Comparison of ENCODE assay signal across 8 cellular contexts in genomic region chr5:143404416-143405062, GRCh38. TPM values are rescaled to one million over a fixed set of nuclear protein-coding genes. Genes with fewer than 3 reads are reported as not detected.
DNase-seq lines count a peak whose midpoint lies in the region; ATAC-seq and TF ChIP-seq lines count a peak whose summit lies in the region.

No MANE protein-coding gene starts in this region.

- no peaks in the 10 kb centered on the region for H3K27me3 Mint-ChIP-seq in T-helper 1 cell treated with Interleukin-12 subunit alpha and Interleukin-12 subunit beta and Interleukin-4 antibody, amounts not matched to agents 30 μg/mL and 1 μg/mL, for 36 hours (ENCODE audit: low read depth)

- H3K4me1 ChIP-seq in DOHH2 (ENCODE audit: control insufficient read depth, low read length) (peaks cover 69% of the 10 kb centered on the region), adrenal gland (replicated peaks in 1 of 2) (peaks cover under 1 to 13% of the 10 kb centered on the region in 2 donors), prostate gland (replicated peaks) (no peaks in the 10 kb centered on the region), urinary bladder (ENCODE audit: insufficient read depth) (no peaks in the 10 kb centered on the region)

- H3K9me3 ChIP-seq in DOHH2 (ENCODE audit: control insufficient read depth, insufficient read depth, low read length), result no peaks in the 10 kb centered on the region
- no peaks in the 10 kb centered on the region for H3K9me3 ChIP-seq in adrenal gland (replicated peaks in 1 of 3)
- H3K9me3 ChIP-seq in prostate gland, result no peaks in the 10 kb centered on the region

- peaks cover 31% of the 10 kb centered on the region for H3K36me3 Mint-ChIP-seq in T-helper 1 cell treated with Interleukin-12 subunit alpha and Interleukin-12 subunit beta and Interleukin-4 antibody, amounts not matched to agents 30 μg/mL and 1 μg/mL, for 36 hours (ENCODE audit: low read depth)

- WGBS in adrenal gland, 4 donors, result 0 to 1% (median 1%) methylated on average over 19 to 41 of the region's 41 CpGs
- under 1% methylated on average over 33 of the region's 41 CpGs for WGBS in prostate gland
- under 1% methylated on average over 41 of the region's 41 CpGs for whole genome bisulfite sequencing in urinary bladder

- ATAC-seq in GM21825 (IDR thresholded peaks at IDR 0.05; ENCODE audit: unreplicated experiment), result peak; percentile 18
- peak; percentile 69 for ATAC-seq in left ventricle myocardium superior

- TF ChIP-seq CTCF in DOHH2 (IDR thresholded peaks at IDR 0.05; ENCODE audit: low read depth, low read length, poor library complexity, severe bottlenecking) (no peak), adrenal gland (IDR thresholded peaks at IDR 0.05) (no peak), prostate gland (IDR thresholded peaks at IDR 0.05) (no peak)

- peak; percentile 85 to 89 for DNase-seq in Kasumi-1 (lab: John Stamatoyannopoulos, UW)
- peak; percentile 72 to 82 (median 74) for DNase-seq in adrenal gland
- peak; percentile 86 for DNase-seq in left ventricle myocardium superior
- peak; percentile 66 for DNase-seq in prostate gland (ENCODE audit: low spot score)

- H3K4me3 ChIP-seq in DOHH2 (ENCODE audit: low read length), result peak overlapping the region; percentile 89
- H3K4me3 ChIP-seq in adrenal gland, result peak overlapping the region; percentile 56 to 93 (median 87)
- peak overlapping the region; percentile 83 to 86 for H3K4me3 ChIP-seq in prostate gland
- H3K4me3 ChIP-seq in urinary bladder (ENCODE audit: low read depth, low read length), result peak overlapping the region; percentile 83

- peaks cover 38% of the 10 kb centered on the region for H3K4me1 Mint-ChIP-seq in T-helper 1 cell treated with Interleukin-12 subunit alpha and Interleukin-12 subunit beta and Interleukin-4 antibody, amounts not matched to agents 30 μg/mL and 1 μg/mL, for 36 hours (ENCODE audit: low read depth)

- peak overlapping the region; percentile 98 for H3K4me2 ChIP-seq in DOHH2 (ENCODE audit: low read length)

- intact Hi-C loops in adrenal gland (cut with DNase I) (loop anchor here in 1 of 2 donors (10.0 kb wide), 2 partner anchors 400 to 420 kb away; no protein-coding TSS in a partner anchor), left ventricle myocardium superior (cut with micrococcal nuclease) (loop anchor here (10.0 kb wide), 2 partner anchors 380 to 420 kb away; no protein-coding TSS in a partner anchor), prostate gland (cut with DNase I) (loop anchor here (2.0 to 10.0 kb wide), 6 partner anchors 180 to 482 kb away; no protein-coding TSS in a partner anchor)

- peaks cover 27% of the 10 kb centered on the region for H4K20me1 ChIP-seq in DOHH2 (ENCODE audit: control insufficient read depth, insufficient read depth, low read depth, low read length)

- peaks cover 74% of the 10 kb centered on the region for H3K36me3 ChIP-seq in DOHH2 (ENCODE audit: control insufficient read depth, low read length)
- peaks cover 0 to 4% of the 10 kb centered on the region in 2 donors for H3K36me3 ChIP-seq in adrenal gland (replicated peaks in 1 of 2)
- H3K36me3 ChIP-seq in prostate gland, result no peaks in the 10 kb centered on the region
- no peaks in the 10 kb centered on the region for H3K36me3 ChIP-seq in urinary bladder (ENCODE audit: insufficient read depth)

- H3K79me2 ChIP-seq in DOHH2 (ENCODE audit: control insufficient read depth, low read length), result peaks cover 80% of the 10 kb centered on the region

- peak overlapping the region; percentile 99 for H3K27ac Mint-ChIP-seq in T-helper 1 cell treated with Interleukin-12 subunit alpha and Interleukin-12 subunit beta and Interleukin-4 antibody, amounts not matched to agents 30 μg/mL and 1 μg/mL, for 36 hours

- no peaks in the 10 kb centered on the region for H3K9me2 ChIP-seq in DOHH2 (replicated peaks; ENCODE audit: control insufficient read depth, low read length)

- H3K27me3 ChIP-seq in DOHH2 (ENCODE audit: control insufficient read depth, low read length), result no peaks in the 10 kb centered on the region
- no peaks in the 10 kb centered on the region for H3K27me3 ChIP-seq in adrenal gland
- no peaks in the 10 kb centered on the region for H3K27me3 ChIP-seq in prostate gland (replicated peaks; ENCODE audit: insufficient read depth)

- peaks cover 13% of the 10 kb centered on the region for H3K9me3 Mint-ChIP-seq in T-helper 1 cell treated with Interleukin-12 subunit alpha and Interleukin-12 subunit beta and Interleukin-4 antibody, amounts not matched to agents 30 μg/mL and 1 μg/mL, for 36 hours

- peaks cover 28% of the 10 kb centered on the region for H3F3A ChIP-seq in DOHH2 (ENCODE audit: control insufficient read depth, insufficient read depth)

- H3K27ac ChIP-seq in DOHH2 (ENCODE audit: low read depth, low read length) (peak overlapping the region; percentile 99), adrenal gland (peak overlapping the region; percentile 75 to 97 (median 95)), prostate gland (peak overlapping the region; percentile 95 to 96), urinary bladder (ENCODE audit: low read depth) (peak overlapping the region; percentile 98)

- H3K4me3 Mint-ChIP-seq in T-helper 1 cell treated with Interleukin-12 subunit alpha and Interleukin-12 subunit beta and Interleukin-4 antibody, amounts not matched to agents 30 μg/mL and 1 μg/mL, for 36 hours, result peak overlapping the region; percentile 88

- TF ChIP-seq POLR2A in adrenal gland (IDR thresholded peaks at IDR 0.05) (no peak), prostate gland (IDR thresholded peaks at IDR 0.05) (no peak)

RNA-seq across cellular contexts. Expression of gene NR3C1, which starts 1.1 kb away (rescaled TPM):
- 10 to 100 TPM; 16.7 to 35.5 (median 31.1) TPM for total RNA-seq in adrenal gland
- polyA plus RNA-seq in adrenal gland, result 10 to 100 TPM in 2 of 3 donors, 1 to 10 TPM in 1; 7.5 to 15.8 (median 10.2) TPM
- total RNA-seq in left ventricle myocardium superior, result 53.0 TPM
- 10 to 100 TPM; 42.4 to 55.5 TPM for total RNA-seq in prostate gland
- 80.2 TPM for total RNA-seq in urinary bladder
- 29.2 TPM for polyA plus RNA-seq in urinary bladder

Comparison
In these comparisons a context has a peak if more than half of its experiments do, and no peak if none do; other contexts are left out.
1. Peak in every context shown above with its lines: DNase-seq, ATAC-seq, H3K4me3 ChIP-seq and H3K27ac ChIP-seq.